1 cellular context compared by ENCODE assay signal in the genomic region with DNA sequence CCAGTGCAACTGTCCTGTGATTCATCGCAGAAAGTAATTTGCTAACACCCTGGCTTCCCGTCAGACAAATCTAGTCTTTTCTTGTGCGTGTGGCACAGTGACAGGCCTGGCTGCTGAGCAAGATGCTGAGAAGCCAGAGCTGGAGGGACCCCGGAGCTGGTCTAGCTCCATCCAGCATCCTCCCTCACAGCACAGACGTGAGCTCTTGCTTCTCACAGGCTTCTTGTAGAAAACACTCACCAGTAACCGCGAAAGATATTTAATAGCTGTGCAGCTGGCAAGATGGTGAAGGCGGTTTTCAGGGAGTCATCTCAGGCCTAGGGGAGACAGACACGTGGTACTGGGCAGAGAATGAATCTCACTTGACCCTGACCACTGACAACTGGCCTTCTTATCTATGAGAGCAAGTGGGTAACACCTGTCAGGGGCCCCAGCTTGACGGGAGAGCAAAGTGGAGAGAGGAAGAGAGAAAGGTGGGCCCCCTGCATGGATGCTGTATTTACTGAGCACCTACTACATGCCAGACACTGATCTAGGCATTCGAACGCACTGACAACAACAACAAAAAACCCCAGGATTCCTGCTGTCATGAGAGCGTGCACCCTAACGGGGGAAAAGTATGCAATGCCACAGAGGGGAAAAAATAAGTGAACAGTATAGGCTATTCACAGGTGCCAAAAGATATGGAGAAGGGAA.
TF ChIP-seq lines count a peak whose summit lies in the region.

No MANE protein-coding gene starts in this region.

TF ChIP-seq in HEK293, 187 proteins besides CTCF, POLR2A, EP300 and RAD21 (continued from another document):
- no peak for TF ChIP-seq KLF17 (tag by site-specific recombination; IDR thresholded peaks at IDR 0.05)
